Comparison of ENCODE assay signal across 16 cellular contexts in the genomic region with DNA sequence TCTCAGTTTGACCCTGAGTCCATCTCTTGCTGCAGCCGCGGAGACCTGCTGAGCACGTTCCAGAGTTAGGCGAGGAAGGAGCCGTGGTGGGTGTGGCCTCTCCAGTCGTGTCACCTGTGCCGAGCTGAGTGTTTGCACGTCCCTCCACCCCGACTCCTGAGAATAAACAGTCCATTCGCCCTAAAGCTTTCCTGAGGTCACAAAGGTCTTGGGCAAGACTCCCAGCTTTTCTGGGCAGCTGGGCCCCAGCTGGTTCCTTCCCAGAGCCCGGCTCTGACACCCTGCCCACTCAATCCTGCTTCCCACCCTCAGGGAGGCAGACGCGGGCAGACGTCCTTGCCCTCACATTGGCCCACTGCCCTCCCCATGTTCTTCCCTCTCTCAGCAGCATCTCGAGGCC.
DNase-seq lines count a peak whose midpoint lies in the region; ATAC-seq, FAIRE-seq and TF ChIP-seq lines count a peak whose summit lies in the region.
"Had no signal": no experiment of that assay in that cellular context is flagged by ENCODE, and none has a peak within 500 bp of the region (broad histone marks: within the 10 kb centered on the region; RNA-seq: fewer than 3 reads in every experiment).

No MANE protein-coding gene starts in this region.

- POLR2A ChIA-PET in A549 (lab: Yijun Ruan, JAX) = no interaction called here

- H2BK20ac ChIP-seq in H9 (ENCODE audit: low read depth, low read length, poor library complexity, severe bottlenecking) = no peak overlapping the region

- H3K4me2 ChIP-seq in A549 (no peak overlapping the region), H9 (ENCODE audit: insufficient read depth, insufficient read length, low read length) (no peak overlapping the region)
- H3K4me2 ChIP-seq: BLaER1 treated with 17β-estradiol and CSF1 and Interleukin-3, amounts not matched to agents 10 nM and 100 nM had no signal

- peaks cover 2% of the 10 kb centered on the region; the same call in 1 of the 2 replicates for H3K27me3 Mint-ChIP-seq in H9 (ENCODE audit: low read depth)

- no peaks in the 10 kb centered on the region for H3K4me1 ChIP-seq in A549
- H3K4me1 ChIP-seq in body of pancreas = peaks cover 15% of the 10 kb centered on the region
- H3K4me1 ChIP-seq in lung (ENCODE audit: control insufficient read depth in 2 of 2, insufficient read depth in 2 of 2, low read length in 2 of 2) = peaks cover 0 to 4% of the 10 kb centered on the region in 2 donors
- H3K4me1 ChIP-seq in stomach = peaks cover 0 to 10% (median 0%) of the 10 kb centered on the region in 4 donors
- no peaks in the 10 kb centered on the region for H3K4me1 ChIP-seq in H9 (ENCODE audit: insufficient read depth, low read length)
- H3K4me1 ChIP-seq: BLaER1 treated with 17β-estradiol and CSF1 and Interleukin-3, amounts not matched to agents 10 nM and 100 nM had no signal

- TF ChIP-seq RAD21 in A549 (conservative IDR thresholded peaks at IDR 0.05 in 1 of 2, IDR thresholded peaks at IDR 0.05 in 1 of 2) = no peak

- H4K91ac ChIP-seq in H9 (ENCODE audit: insufficient read length, low read depth, low read length) = no peak overlapping the region

- no peak overlapping the region for H3K4me3 ChIP-seq in A549
- no peak overlapping the region for H3K4me3 ChIP-seq in body of pancreas
- H3K4me3 ChIP-seq in lung = no peak overlapping the region
- H3K4me3 ChIP-seq in stomach = no peak overlapping the region
- H3K4me3 ChIP-seq: BLaER1 treated with 17β-estradiol and CSF1 and Interleukin-3, amounts not matched to agents 10 nM and 100 nM had no signal

- H3K4ac ChIP-seq in H9 (ENCODE audit: low read depth, low read length) = no peak overlapping the region

- no peak overlapping the region for H4K8ac ChIP-seq in H9 (replicated peaks; ENCODE audit: insufficient read length, low read depth, low read length)

- no peak overlapping the region for H2AK5ac ChIP-seq in H9 (ENCODE audit: insufficient read length, low read length)

- no peak overlapping the region for H3K23ac ChIP-seq in H9 (ENCODE audit: insufficient read length, low read depth, low read length)

- WGBS in A549 (ENCODE audit: missing lambda C conversion rate) = 18% methylated on average over 15 of the region's 15 CpGs
- 4 to 17% methylated on average over 5 to 15 of the region's 15 CpGs for WGBS in body of pancreas, 2 donors
- 39 to 60% methylated on average over 15 of the region's 15 CpGs for WGBS in lung, 2 donors
- WGBS in stomach, 5 donors = 9 to 31% (median 26%) methylated on average over 15 of the region's 15 CpGs
- no CpG with 5 or more reads among the region's 15 CpGs for WGBS in H9 (ENCODE audit: extremely low coverage, insufficient read length, low lambda C conversion rate)

- H3K36me3 ChIP-seq in body of pancreas (replicated peaks in 1 of 2; ENCODE audit: insufficient read depth in 1 of 2, low read depth in 2 of 2) = no peaks in the 10 kb centered on the region
- H3K36me3 ChIP-seq in lung (ENCODE audit: control insufficient read depth in 2 of 2, insufficient read depth in 2 of 2, low read length in 2 of 2) = no peaks in the 10 kb centered on the region
- H3K36me3 ChIP-seq in stomach = no peaks in the 10 kb centered on the region
- H3K36me3 ChIP-seq: BLaER1 treated with 17β-estradiol and CSF1 and Interleukin-3, amounts not matched to agents 10 nM and 100 nM had no signal

- no peaks in the 10 kb centered on the region for H3K4me1 Mint-ChIP-seq in H9
- H3K4me1 Mint-ChIP-seq: CD4-positive, CD25-positive, alpha-beta regulatory T cell had no signal

- CTCF ChIA-PET in A549 (lab: Yijun Ruan, JAX) = interaction anchor here (0.8 to 1.2 kb wide), 3 partner anchors 142 to 161 kb away, joined by 3 to 5 read pairs (median 4); a partner anchor contains a TSS

- peaks cover 0 to 9% (median 4%) of the 10 kb centered on the region in 3 experiments; a peak in 6 of 7 replicates for H3K36me3 Mint-ChIP-seq in H9 (ENCODE audit: insufficient read depth in 1 of 3, low read depth in 3 of 3)
- H3K36me3 Mint-ChIP-seq: CD4-positive, CD25-positive, alpha-beta regulatory T cell had no signal

- 0 out of 2 replicates have a peak, but pooled peaks have one; percentile 17 for TF ChIP-seq POLR2A in A549 (IDR thresholded peaks at IDR 0.05; ENCODE audit: low read length)
- peak in 2 of 3 donors; percentile 12 to 38 for TF ChIP-seq POLR2A in body of pancreas (IDR thresholded peaks at IDR 0.05)
- no peak for TF ChIP-seq POLR2A in stomach (IDR thresholded peaks at IDR 0.05)

- no peaks in the 10 kb centered on the region for H3K79me2 ChIP-seq in H9 (ENCODE audit: insufficient read depth, low read length)

- FAIRE-seq in A549 (lab: Jason Lieb, UNC) = no peak
- FAIRE-seq: H54 had no signal

- no peak overlapping the region for H3K27ac ChIP-seq in A549
- H3K27ac ChIP-seq in body of pancreas = peak overlapping the region; percentile 45 to 77 (median 62)
- H3K27ac ChIP-seq in lung (ENCODE audit: low read depth in 1 of 2, low read length in 1 of 2) = no peak overlapping the region
- no peak overlapping the region for H3K27ac ChIP-seq in stomach
- no peak overlapping the region for H3K27ac ChIP-seq in H9 (ENCODE audit: insufficient read length, low read depth, low read length)
- H3K27ac ChIP-seq: BLaER1 treated with 17β-estradiol and CSF1 and Interleukin-3, amounts not matched to agents 10 nM and 100 nM; HL-60 had no signal

- peaks cover 7% of the 10 kb centered on the region in 2 experiments for H3K9me3 Mint-ChIP-seq in H9

- no peak overlapping the region for H3K4me3 Mint-ChIP-seq in H9
- H3K4me3 Mint-ChIP-seq: CD4-positive, CD25-positive, alpha-beta regulatory T cell; HFFc6 had no signal

- no peaks in the 10 kb centered on the region for H3K23me2 ChIP-seq in H9 (ENCODE audit: insufficient read length, low read depth, low read length, poor library complexity, severe bottlenecking)

- H2AFZ ChIP-seq in H9 (ENCODE audit: low read length) = no peak overlapping the region

- H3K18ac ChIP-seq in H9 (ENCODE audit: insufficient read length, low read depth, low read length) = no peak overlapping the region

- no peaks in the 10 kb centered on the region for H3K79me1 ChIP-seq in H9 (ENCODE audit: insufficient read depth, low read depth, low read length, poor library complexity, severe bottlenecking)

- H2BK15ac ChIP-seq in H9 (ENCODE audit: low read depth, low read length) = no peak overlapping the region

- H4K20me1 ChIP-seq in H9 (ENCODE audit: control insufficient read depth, insufficient read depth, insufficient read length) = no peaks in the 10 kb centered on the region
- H4K20me1 ChIP-seq: BLaER1 treated with 17β-estradiol and CSF1 and Interleukin-3, amounts not matched to agents 10 nM and 100 nM had no signal

- H2BK5ac ChIP-seq in H9 (ENCODE audit: insufficient read length, low read length) = no peak overlapping the region

- TF ChIP-seq CTCF in A549 (IDR thresholded peaks at IDR 0.05) (no peak), body of pancreas (IDR thresholded peaks at IDR 0.05) (peak in 1 of 7 experiments; percentile 4), lung (IDR thresholded peaks at IDR 0.05; ENCODE audit: control extremely low read depth, extremely low read depth) (no peak), stomach (IDR thresholded peaks at IDR 0.05) (no peak), H9 (conservative IDR thresholded peaks at IDR 0.05) (no peak)

- ATAC-seq in A549 (no peak), body of pancreas (peak; percentile 98), lung (ENCODE audit: insufficient read depth, low FRiP score) (no peak), GM21723 (IDR thresholded peaks at IDR 0.05; ENCODE audit: unreplicated experiment) (no peak), HG03442 (IDR thresholded peaks at IDR 0.05; ENCODE audit: unreplicated experiment) (no peak)

- H3K9me3 ChIP-seq in A549 (peaks cover 24% of the 10 kb centered on the region), body of pancreas (peaks cover 0 to 7% (median 0%) of the 10 kb centered on the region in 3 donors), lung (ENCODE audit: control insufficient read depth in 2 of 2, insufficient read depth in 1 of 2, low read length in 1 of 2) (peaks cover 0 to 8% of the 10 kb centered on the region in 2 donors), stomach (peaks cover 0 to 15% (median 10%) of the 10 kb centered on the region in 4 donors), H9 (ENCODE audit: control insufficient read depth, low read depth, low read length) (no peaks in the 10 kb centered on the region)

- DNase-seq in A549 (ENCODE audit: low read depth in 1 of 2, low spot score in 1 of 2) = no peak
- peak; percentile 90 to 96 (median 96) for DNase-seq in body of pancreas
- peak; percentile 36 for DNase-seq in lung (ENCODE audit: low spot score)
- DNase-seq in stomach = peak; percentile 48
- DNase-seq in H9 = no peak
- DNase-seq: 8988T; ACHN; CD4-positive, CD25-positive, alpha-beta regulatory T cell; DMS53; GF-D8; HFFc6 had no signal

- no peak overlapping the region for H4K5ac ChIP-seq in H9 (ENCODE audit: insufficient read length, low read depth, low read length)

- no peak overlapping the region for H2BK12ac ChIP-seq in H9 (ENCODE audit: insufficient read length, low read depth, low read length)

- no peak overlapping the region for H3K56ac ChIP-seq in H9 (ENCODE audit: insufficient read length, low read depth, low read length)

- no peak overlapping the region; a peak in 1 of 7 replicates for H3K27ac Mint-ChIP-seq in H9
- H3K27ac Mint-ChIP-seq: CD4-positive, CD25-positive, alpha-beta regulatory T cell; HFFc6 had no signal

- H3K14ac ChIP-seq in H9 (ENCODE audit: insufficient read depth, low read length) = no peak overlapping the region

- intact Hi-C loops in body of pancreas (cut with DNase I) = no loop called here
- intact Hi-C loops in stomach (cut with DNase I; ENCODE audit: low total_unique reads) = no loop called here

- H3T11ph ChIP-seq in H9 (ENCODE audit: low read length) = no peak overlapping the region

- H3K27me3 ChIP-seq in body of pancreas (no peaks in the 10 kb centered on the region), lung (ENCODE audit: control insufficient read depth, insufficient read depth) (no peaks in the 10 kb centered on the region), stomach (no peaks in the 10 kb centered on the region), H9 (ENCODE audit: insufficient read depth, low read length) (no peaks in the 10 kb centered on the region)
- H3K27me3 ChIP-seq: BLaER1 treated with 17β-estradiol and CSF1 and Interleukin-3, amounts not matched to agents 10 nM and 100 nM had no signal

- TF ChIP-seq EP300 in A549 (IDR thresholded peaks at IDR 0.05) (no peak), stomach (IDR thresholded peaks at IDR 0.05) (no peak)

- H2BK120ac ChIP-seq in H9 (ENCODE audit: low read depth, low read length, poor library complexity, severe bottlenecking) = no peak overlapping the region

- no peak overlapping the region for H3K9ac ChIP-seq in H9 (ENCODE audit: extremely low read depth, insufficient read length, low read length)
- H3K9ac ChIP-seq: BLaER1 treated with 17β-estradiol and CSF1 and Interleukin-3, amounts not matched to agents 10 nM and 100 nM had no signal

TF ChIP-seq in A549, 52 proteins besides CTCF, POLR2A, EP300 and RAD21 (continues in another document):
- TF ChIP-seq KDM1A (IDR thresholded peaks at IDR 0.05; ENCODE audit: low read depth) (no peak), HDAC2 (IDR thresholded peaks at IDR 0.05) (no peak), FOXS1 (CRISPR knock-in tag; IDR thresholded peaks at IDR 0.05) (no peak), ZFP36 (IDR thresholded peaks at IDR 0.05; ENCODE audit: borderline replicate concordance, partially characterized antibody) (no peak)

Comparison
In these comparisons a context has a peak if more than half of its experiments do, and no peak if none do; other contexts are left out.
1. DNase-seq: peak in body of pancreas (4 of 4), lung (single experiment) and stomach (single experiment); none in A549 (0 of 2) and H9 (single experiment).
2. H3K27ac ChIP-seq: peak in body of pancreas (4 of 4); none in A549 (0 of 2), lung (0 of 2), stomach (0 of 5) and H9 (single experiment).
3. POLR2A ChIP-seq: peak in A549 (single experiment) and body of pancreas (2 of 3); none in stomach (0 of 4).